ENCODE assay signal across 16 cellular contexts in the genomic region with DNA sequence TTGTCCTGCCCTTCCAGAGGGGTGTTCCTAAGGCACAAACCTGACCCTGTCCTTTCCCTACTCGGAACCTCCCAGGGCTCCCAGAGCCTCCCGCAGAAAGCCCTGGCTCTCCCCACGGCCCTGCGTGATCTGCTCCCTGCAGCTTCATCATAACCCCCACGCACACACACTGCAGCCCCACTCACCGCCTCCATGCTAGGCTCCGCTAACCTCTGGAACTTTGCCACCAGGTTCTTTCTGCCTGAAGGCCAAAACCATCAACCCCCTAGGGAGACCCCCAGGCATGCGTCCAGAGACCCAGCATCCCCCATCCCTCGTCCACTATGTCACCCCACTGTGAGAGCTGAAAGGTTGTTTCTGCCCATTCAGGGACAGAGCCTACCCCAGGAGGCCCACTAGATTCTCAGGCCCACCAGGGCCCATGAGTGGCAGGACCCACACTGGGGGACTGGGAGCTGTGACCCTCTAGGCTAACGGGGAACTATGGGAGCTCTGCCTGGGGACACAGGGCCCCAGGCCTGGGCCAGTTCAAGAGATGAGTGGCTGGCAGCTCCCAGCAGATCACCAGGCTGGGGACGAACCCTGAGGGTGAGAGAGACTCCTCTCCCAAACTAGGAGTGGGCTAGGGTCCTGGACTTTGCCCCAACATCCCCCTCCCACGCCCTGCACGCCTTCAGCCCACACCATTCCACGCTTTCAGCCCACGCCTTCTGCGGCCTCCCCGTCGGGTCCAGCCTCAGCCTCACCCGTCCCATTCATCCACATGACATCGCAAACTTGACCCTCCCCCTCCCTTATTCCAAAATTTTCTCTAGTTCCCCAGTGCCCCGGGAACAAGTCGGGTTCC. TPM values are rescaled to one million over a fixed set of nuclear protein-coding genes. Genes with fewer than 3 reads are reported as not detected.
DNase-seq lines count a peak whose midpoint lies in the region; ATAC-seq and TF ChIP-seq lines count a peak whose summit lies in the region.
"Had no signal": no experiment of that assay in that cellular context is flagged by ENCODE, and none has a peak within 500 bp of the region (broad histone marks: within the 10 kb centered on the region; RNA-seq: fewer than 3 reads in every experiment).

No MANE protein-coding gene starts in this region.

- intact Hi-C loops in CD4-positive, alpha-beta T cell (cut with DNase I, micrococcal nuclease): loop anchor here (1.0 to 2.0 kb wide), 8 partner anchors 13 to 220 kb away; no protein-coding TSS in a partner anchor
- intact Hi-C loops in left ventricle myocardium superior (cut with micrococcal nuclease): no loop called here

- H2AFZ ChIP-seq in neural progenitor cell (replicated peaks): peak overlapping the region; percentile 91

- H3K4me3 ChIP-seq in HEK293 (ENCODE audit: low read depth, low read length) (no peak overlapping the region), neural progenitor cell (no peak overlapping the region)
- H3K4me3 ChIP-seq: gastroesophageal sphincter, transverse colon had no signal

- no peaks in the 10 kb centered on the region for H3K79me2 ChIP-seq in neural progenitor cell (ENCODE audit: low read depth)

- no peak overlapping the region for H3K4me3 Mint-ChIP-seq in CD4-positive, alpha-beta T cell
- H3K4me3 Mint-ChIP-seq in central memory CD8-positive, alpha-beta T cell: no peak overlapping the region
- H3K4me3 Mint-ChIP-seq in neural progenitor cell: no peak overlapping the region
- H3K4me3 Mint-ChIP-seq: mesothelial cell of epicardium; natural killer cell treated with Interleukin-12 subunit alpha and Interleukin-12 subunit beta and Interleukin-15 and Interleukin-18, amount 100 ng/mL, for 72 hours; stimulated activated naive CD8-positive, alpha-beta T cell treated with anti-CD3 and anti-CD28 coated beads, Interleukin-15, Interleukin-2, amounts not matched to agents 100 ng/mL and 50 ng/mL, for 24 hours had no signal

- H3K27me3 ChIP-seq in CD4-positive, alpha-beta T cell (ENCODE audit: control insufficient read depth, insufficient read depth, low read length): no peaks in the 10 kb centered on the region
- no peaks in the 10 kb centered on the region for H3K27me3 ChIP-seq in neural progenitor cell

- H3K9ac ChIP-seq in neural progenitor cell: no peak overlapping the region

- H3K27ac Mint-ChIP-seq in CD4-positive, alpha-beta T cell: peak overlapping the region; percentile 8
- H3K27ac Mint-ChIP-seq in central memory CD8-positive, alpha-beta T cell (ENCODE audit: low read depth): peak overlapping the region; percentile 70
- H3K27ac Mint-ChIP-seq in neural progenitor cell: peak overlapping the region; percentile 91
- H3K27ac Mint-ChIP-seq: activated T-helper 2 cell treated with anti-CD3 and anti-CD28 coated beads, Interferon-gamma antibody, Interleukin-2, Interleukin-4, amounts not matched to agents 10 μg/mL and 5 μg/mL and 100 μg/mL, durations not matched to agents 14 hours and 24 hours and 36 hours; IgD-negative memory B cell; mesothelial cell of epicardium; natural killer cell treated with Interleukin-12 subunit alpha and Interleukin-12 subunit beta and Interleukin-15 and Interleukin-18, amount 100 ng/mL, for 72 hours; progenitor cell of endocrine pancreas; stimulated activated naive CD8-positive, alpha-beta T cell treated with anti-CD3 and anti-CD28 coated beads, Interleukin-15, Interleukin-2, amounts not matched to agents 100 ng/mL and 50 ng/mL, for 24 hours had no signal

- no peaks in the 10 kb centered on the region for H3K27me3 Mint-ChIP-seq in CD4-positive, alpha-beta T cell
- H3K27me3 Mint-ChIP-seq in central memory CD8-positive, alpha-beta T cell: peaks cover 39% of the 10 kb centered on the region
- peaks cover 7% of the 10 kb centered on the region for H3K27me3 Mint-ChIP-seq in neural progenitor cell (ENCODE audit: insufficient read depth, low read depth)
- H3K27me3 Mint-ChIP-seq: stimulated activated naive CD8-positive, alpha-beta T cell treated with anti-CD3 and anti-CD28 coated beads, Interleukin-15, Interleukin-2, amounts not matched to agents 100 ng/mL and 50 ng/mL, for 24 hours had no signal

- no peaks in the 10 kb centered on the region for H3F3A ChIP-seq in neural progenitor cell (ENCODE audit: low read depth)

- H3K36me3 ChIP-seq in HEK293 (ENCODE audit: control insufficient read depth in 2 of 2, insufficient read depth in 1 of 2, low read length in 2 of 2): no peaks in the 10 kb centered on the region
- H3K36me3 ChIP-seq in neural progenitor cell: no peaks in the 10 kb centered on the region
- H3K36me3 ChIP-seq: gastroesophageal sphincter, transverse colon had no signal

- no peak overlapping the region for H3K27ac ChIP-seq in CD4-positive, alpha-beta T cell (ENCODE audit: low read depth, low read length)
- H3K27ac ChIP-seq in HEK293 (ENCODE audit: extremely low read depth, low read depth, low read length) (no peak overlapping the region), neural progenitor cell (no peak overlapping the region)
- H3K27ac ChIP-seq: gastroesophageal sphincter, transverse colon had no signal

- no peak for ATAC-seq in CD4-positive, alpha-beta T cell (ENCODE audit: poor library complexity)
- no peak for ATAC-seq in central memory CD8-positive, alpha-beta T cell (replicated peaks; ENCODE audit: extremely low read depth, poor library complexity, severe bottlenecking)
- no peak for ATAC-seq in GM21786 (IDR thresholded peaks at IDR 0.05; ENCODE audit: unreplicated experiment)
- no peak for ATAC-seq in left ventricle myocardium superior

- TF ChIP-seq CTCF in CD4-positive, alpha-beta T cell (IDR thresholded peaks at IDR 0.05): no peak
- no peak for TF ChIP-seq CTCF in HEK293 (tag by site-specific recombination; IDR thresholded peaks at IDR 0.05)
- no peak for TF ChIP-seq CTCF in neural progenitor cell (IDR thresholded peaks at IDR 0.05)

- H3K4me2 ChIP-seq in neural progenitor cell: peak overlapping the region; percentile 36

- no peaks in the 10 kb centered on the region for H3K36me3 Mint-ChIP-seq in CD4-positive, alpha-beta T cell (ENCODE audit: low read depth)
- no peaks in the 10 kb centered on the region for H3K36me3 Mint-ChIP-seq in central memory CD8-positive, alpha-beta T cell (ENCODE audit: insufficient read depth)
- no peaks in the 10 kb centered on the region for H3K36me3 Mint-ChIP-seq in neural progenitor cell
- H3K36me3 Mint-ChIP-seq: mesothelial cell of epicardium; natural killer cell treated with Interleukin-12 subunit alpha and Interleukin-12 subunit beta and Interleukin-15 and Interleukin-18, amount 100 ng/mL, for 72 hours had no signal

- POLR2A ChIA-PET in CD4-positive, alpha-beta T cell (lab: Charles Lee): interaction anchor here (0.6 to 1.8 kb wide), 4 partner anchors 9 to 133 kb away, joined by 3 to 11 read pairs (median 6); partner anchors contain the start of gene DACT3
- POLR2A ChIA-PET in HEK293 (lab: Yijun Ruan, JAX): interaction anchor here (1.2 to 1.5 kb wide), 2 partner anchors 72 to 83 kb away, joined by 4 to 8 read pairs; partner anchors contain the start of gene CALM3

- H3K4me1 Mint-ChIP-seq in CD4-positive, alpha-beta T cell (ENCODE audit: low read depth): peaks cover 28% of the 10 kb centered on the region
- H3K4me1 Mint-ChIP-seq in central memory CD8-positive, alpha-beta T cell: peaks cover 11% of the 10 kb centered on the region
- H3K4me1 Mint-ChIP-seq in neural progenitor cell: peaks cover 36% of the 10 kb centered on the region

- no peaks in the 10 kb centered on the region for H3K9me3 Mint-ChIP-seq in CD4-positive, alpha-beta T cell
- no peaks in the 10 kb centered on the region for H3K9me3 Mint-ChIP-seq in central memory CD8-positive, alpha-beta T cell
- H3K9me3 Mint-ChIP-seq in neural progenitor cell: peaks cover 4% of the 10 kb centered on the region
- H3K9me3 Mint-ChIP-seq: mesothelial cell of epicardium; natural killer cell treated with Interleukin-12 subunit alpha and Interleukin-12 subunit beta and Interleukin-15 and Interleukin-18, amount 100 ng/mL, for 72 hours had no signal

- H3K4me1 ChIP-seq in HEK293 (ENCODE audit: control insufficient read depth, insufficient read depth, low read length) (no peaks in the 10 kb centered on the region), neural progenitor cell (peaks cover 6% of the 10 kb centered on the region)

- DNase-seq in CD4-positive, alpha-beta T cell: no peak
- DNase-seq in central memory CD8-positive, alpha-beta T cell (ENCODE audit: low spot score in 2 of 2): no peak
- no peak for DNase-seq in neural progenitor cell (ENCODE audit: low spot score)
- DNase-seq in left ventricle myocardium superior: no peak
- DNase-seq in inferior parietal cortex (ENCODE audit: extremely low spot score): no peak
- DNase-seq: NCI-H1436 treated with DMSO at 0.1 percent for 48 hours had no signal

- no peaks in the 10 kb centered on the region for H4K20me1 ChIP-seq in neural progenitor cell (ENCODE audit: low read depth)

- CTCF ChIA-PET in CD4-positive, alpha-beta T cell (lab: Charles Lee): interaction anchor here (0.7 to 3.6 kb wide), 9 partner anchors 10 to 200 kb away, joined by 3 to 17 read pairs (median 5); partner anchors contain the start of gene DACT3
- CTCF ChIA-PET in HEK293 (lab: Yijun Ruan, JAX): interaction anchor here (0.5 to 5.6 kb wide), 27 partner anchors 11 to 766 kb away, joined by 3 to 166 read pairs (median 4); partner anchors contain the start of gene DACT3

- no peaks in the 10 kb centered on the region for H3K9me3 ChIP-seq in CD4-positive, alpha-beta T cell (ENCODE audit: control insufficient read depth, low read length)
- H3K9me3 ChIP-seq in HEK293 (ENCODE audit: control insufficient read depth, insufficient read depth, low read depth, low read length): no peaks in the 10 kb centered on the region
- no peaks in the 10 kb centered on the region for H3K9me3 ChIP-seq in neural progenitor cell (ENCODE audit: low read depth)
- H3K9me3 ChIP-seq: gastroesophageal sphincter, transverse colon had no signal

TF ChIP-seq in HEK293, 187 proteins besides CTCF, POLR2A, EP300 and RAD21 (continues in another document):
- no peak for TF ChIP-seq ZNF48 (tag by site-specific recombination; IDR thresholded peaks at IDR 0.05)

RNA-seq across cellular contexts. Expression of gene PNMA8B, which starts 33.2 kb away (rescaled TPM):
- total RNA-seq in CD4-positive, alpha-beta T cell: under 1 TPM; 0.14 to 0.19 TPM
- total RNA-seq in neural progenitor cell (ENCODE audit: low replicate concordance) (0.09 and 3.9 TPM in 2 replicates), left ventricle myocardium superior (0.89 TPM)
- total RNA-seq: activated T-helper 2 cell treated with anti-CD3 and anti-CD28 coated beads, Interferon-gamma antibody, Interleukin-2, Interleukin-4, amounts not matched to agents 10 μg/mL and 5 μg/mL and 100 μg/mL, durations not matched to agents 14 hours and 24 hours and 36 hours; natural killer cell treated with Interleukin-12 subunit alpha and Interleukin-12 subunit beta and Interleukin-15 and Interleukin-18, amount 100 ng/mL, for 72 hours had no signal

RNA-seq across cellular contexts. Expression of gene PNMA8A, which starts 57.5 kb away (rescaled TPM):
- total RNA-seq in CD4-positive, alpha-beta T cell: not detected
- 42.5 and 43.9 TPM in 2 replicates for total RNA-seq in neural progenitor cell (ENCODE audit: low replicate concordance)
- total RNA-seq in left ventricle myocardium superior: 9.4 TPM
- total RNA-seq: activated T-helper 2 cell treated with anti-CD3 and anti-CD28 coated beads, Interferon-gamma antibody, Interleukin-2, Interleukin-4, amounts not matched to agents 10 μg/mL and 5 μg/mL and 100 μg/mL, durations not matched to agents 14 hours and 24 hours and 36 hours; natural killer cell treated with Interleukin-12 subunit alpha and Interleukin-12 subunit beta and Interleukin-15 and Interleukin-18, amount 100 ng/mL, for 72 hours had no signal

Comparison
In these comparisons a context has a peak if more than half of its experiments do, and no peak if none do; other contexts are left out.
1. H3K27ac Mint-ChIP-seq: peak in every context shown above with its lines; median percentile 91 in neural progenitor cell; 70 in central memory CD8-positive, alpha-beta T cell; 8 in CD4-positive, alpha-beta T cell.
2. RNA of gene PNMA8A, which starts 57.5 kb away (total RNA-seq): 42.5 to 43.9 TPM in neural progenitor cell and 9.4 TPM in left ventricle myocardium superior (single experiment); not detected in CD4-positive, alpha-beta T cell; every median in the first group is over 10 times any median in the second.